In genomic region chr12:132588319-132588718, GRCh38 we compare ENCODE assay signal across 24 cellular contexts. TPM values are rescaled to one million over a fixed set of nuclear protein-coding genes. Genes with fewer than 3 reads are reported as not detected.
A peak's percentile ranks its signal among the peaks of the same experiment; 100 is the strongest.
DNase-seq lines count a peak whose midpoint lies in the region; ATAC-seq and TF ChIP-seq lines count a peak whose summit lies in the region.
"Had no signal": no experiment of that assay in that cellular context is flagged by ENCODE, and none has a peak within 500 bp of the region (broad histone marks: within the 10 kb centered on the region; RNA-seq: fewer than 3 reads in every experiment).

No MANE protein-coding gene starts in this region.

- H3K79me2 ChIP-seq in HCT116 (ENCODE audit: insufficient read depth, low read length) (no peaks in the 10 kb centered on the region), MM.1S (ENCODE audit: low read length) (no peaks in the 10 kb centered on the region)

- no peaks in the 10 kb centered on the region for H3K4me1 Mint-ChIP-seq in activated CD4-positive, alpha-beta T cell treated with anti-CD3 and anti-CD28 coated beads for 36 hours
- H3K4me1 Mint-ChIP-seq in activated CD4-positive, alpha-beta T cell treated with anti-CD3 and anti-CD28 coated beads, Interleukin-2, amount 10 ng/mL, durations not matched to agents 24 days and 14 days: no peaks in the 10 kb centered on the region
- H3K4me1 Mint-ChIP-seq: CD4-positive, alpha-beta memory T cell had no signal

- no peaks in the 10 kb centered on the region; the same call in 1 of the 2 replicates for H4K20me1 ChIP-seq in HCT116 (ENCODE audit: insufficient read depth)
- no peaks in the 10 kb centered on the region for H4K20me1 ChIP-seq in MM.1S (ENCODE audit: insufficient read depth, low read length)

- H3K27me3 ChIP-seq in HCT116 (ENCODE audit: insufficient read depth, low read length) (no peaks in the 10 kb centered on the region), MM.1S (replicated peaks; ENCODE audit: insufficient read depth, low read length) (no peaks in the 10 kb centered on the region; the same call in 1 of the 2 replicates)

- TF ChIP-seq POLR2A in HCT116 (IDR thresholded peaks at IDR 0.05; ENCODE audit: borderline replicate concordance, extremely low read depth, insufficient read depth, insufficient read length): no peak

- no peak for DNase-seq in activated CD4-positive, alpha-beta T cell treated with anti-CD3 and anti-CD28 coated beads for 36 hours
- no peak for DNase-seq in activated CD4-positive, alpha-beta T cell treated with anti-CD3 and anti-CD28 coated beads, Interleukin-2, amount 10 ng/mL, durations not matched to agents 24 days and 14 days
- no peak for DNase-seq in HCT116 (ENCODE audit: low read depth, low spot score)
- no peak for DNase-seq in left lobe of liver (ENCODE audit: low spot score)
- DNase-seq in mucosa of descending colon: no peak
- DNase-seq in globus pallidus (ENCODE audit: low spot score): no peak
- DNase-seq in MM.1S: no peak
- DNase-seq: 8988T; ACHN; C1 segment of cervical spinal cord; Calu3; CD4-positive, alpha-beta memory T cell; COR-L47; DMS53; DMS79 treated with DMSO at 0.1 percent for 48 hours; GF-D8; H9; HFFc6 had no signal

- peak; percentile 19 for ATAC-seq in activated CD4-positive, alpha-beta T cell treated with anti-CD3 and anti-CD28 coated beads for 36 hours
- ATAC-seq in HCT116: 0 out of 2 replicates have a peak, but pooled peaks have one; percentile 18
- peak; percentile 69 for ATAC-seq in left lobe of liver
- ATAC-seq in mucosa of descending colon: peak; percentile 60
- ATAC-seq: GM23338 had no signal

- no peak for TF ChIP-seq RAD21 in HCT116 (IDR thresholded peaks at IDR 0.05; ENCODE audit: low read depth)

- H3K9me2 ChIP-seq in HCT116 (ENCODE audit: insufficient read depth): no peaks in the 10 kb centered on the region
- no peaks in the 10 kb centered on the region for H3K9me2 ChIP-seq in MM.1S (replicated peaks; ENCODE audit: insufficient read depth, low read length)

- POLR2A ChIA-PET in activated CD4-positive, alpha-beta T cell treated with anti-CD3 and anti-CD28 coated beads for 36 hours (lab: Charles Lee): no interaction called here
- POLR2A ChIA-PET in HCT116 (lab: Charles Lee): no interaction called here

- no peak overlapping the region for H3K27ac ChIP-seq in HCT116 (ENCODE audit: low read depth, low read length)
- H3K27ac ChIP-seq in MM.1S (ENCODE audit: low read length): no peak overlapping the region
- H3K27ac ChIP-seq: A549 had no signal

- no peaks in the 10 kb centered on the region for H3F3A ChIP-seq in MM.1S (ENCODE audit: insufficient read depth, low read length)

- H3K4me2 ChIP-seq in HCT116 (ENCODE audit: low read length) (no peak overlapping the region), MM.1S (ENCODE audit: low read depth, low read length) (no peak overlapping the region)
- H3K4me2 ChIP-seq: A549, GM23338 had no signal

- no TSS peak for BruUV-seq in HCT116 (replicated peaks; lab: Mats Ljungman, UMichigan)

- peaks cover 4% of the 10 kb centered on the region for H3K36me3 Mint-ChIP-seq in activated CD4-positive, alpha-beta T cell treated with anti-CD3 and anti-CD28 coated beads for 36 hours (ENCODE audit: low read depth)
- peaks cover 2% of the 10 kb centered on the region for H3K36me3 Mint-ChIP-seq in activated CD4-positive, alpha-beta T cell treated with anti-CD3 and anti-CD28 coated beads, Interleukin-2, amount 10 ng/mL, durations not matched to agents 24 days and 14 days (ENCODE audit: low read depth)

- no peaks in the 10 kb centered on the region for H3K9me3 ChIP-seq in HCT116 (ENCODE audit: control insufficient read depth in 1 of 2, insufficient read depth in 1 of 2, low read depth in 1 of 2, low read length in 2 of 2)
- H3K9me3 ChIP-seq in mucosa of descending colon: no peaks in the 10 kb centered on the region
- no peaks in the 10 kb centered on the region for H3K9me3 ChIP-seq in MM.1S (replicated peaks; ENCODE audit: insufficient read depth, low read length)
- H3K9me3 ChIP-seq: A549 had no signal

- no peaks in the 10 kb centered on the region for H3K27me3 Mint-ChIP-seq in activated CD4-positive, alpha-beta T cell treated with anti-CD3 and anti-CD28 coated beads for 36 hours
- H3K27me3 Mint-ChIP-seq in activated CD4-positive, alpha-beta T cell treated with anti-CD3 and anti-CD28 coated beads, Interleukin-2, amount 10 ng/mL, durations not matched to agents 24 days and 14 days: no peaks in the 10 kb centered on the region
- H3K27me3 Mint-ChIP-seq: CD4-positive, alpha-beta memory T cell had no signal

- intact Hi-C loops in activated CD4-positive, alpha-beta T cell treated with anti-CD3 and anti-CD28 coated beads for 36 hours (cut with DNase I, micrococcal nuclease): no loop called here
- intact Hi-C loops in activated CD4-positive, alpha-beta T cell treated with anti-CD3 and anti-CD28 coated beads, Interleukin-2, amount 10 ng/mL, durations not matched to agents 24 days and 14 days (cut with micrococcal nuclease): no loop called here
- intact Hi-C loops in HCT116 (cut with micrococcal nuclease) (no loop called here), mucosa of descending colon (cut with DNase I, micrococcal nuclease) (no loop called here)

- RAD21 ChIA-PET in HCT116 (lab: Charles Lee; ENCODE audit: low non-redundant PET in 1 of 2, low total read pairs in 2 of 2, uncharacterized antibody in 2 of 2, unreplicated experiment in 2 of 2): no interaction called here

- H3K4me3 Mint-ChIP-seq in activated CD4-positive, alpha-beta T cell treated with anti-CD3 and anti-CD28 coated beads for 36 hours: no peak overlapping the region
- no peak overlapping the region for H3K4me3 Mint-ChIP-seq in activated CD4-positive, alpha-beta T cell treated with anti-CD3 and anti-CD28 coated beads, Interleukin-2, amount 10 ng/mL, durations not matched to agents 24 days and 14 days
- H3K4me3 Mint-ChIP-seq: CD4-positive, alpha-beta memory T cell; GM23338; H9; HFFc6 had no signal

- H2AFZ ChIP-seq in HCT116 (ENCODE audit: low read depth, low read length, poor library complexity, severe bottlenecking): no peak overlapping the region
- no peak overlapping the region for H2AFZ ChIP-seq in MM.1S (ENCODE audit: low read length)
- H2AFZ ChIP-seq: GM23338 had no signal

- no peaks in the 10 kb centered on the region for H3K9me3 Mint-ChIP-seq in activated CD4-positive, alpha-beta T cell treated with anti-CD3 and anti-CD28 coated beads for 36 hours (ENCODE audit: low read depth)
- no peaks in the 10 kb centered on the region for H3K9me3 Mint-ChIP-seq in activated CD4-positive, alpha-beta T cell treated with anti-CD3 and anti-CD28 coated beads, Interleukin-2, amount 10 ng/mL, durations not matched to agents 24 days and 14 days
- H3K9me3 Mint-ChIP-seq: HFFc6 had no signal

- H3K4me1 ChIP-seq in HCT116 (ENCODE audit: control insufficient read depth in 1 of 2, insufficient read depth in 2 of 2, low read length in 2 of 2) (peaks cover 0 to under 1% of the 10 kb centered on the region in 2 experiments; a peak in 1 of 4 replicates), mucosa of descending colon (ENCODE audit: low read depth) (no peaks in the 10 kb centered on the region), MM.1S (ENCODE audit: low read length) (no peaks in the 10 kb centered on the region)
- H3K4me1 ChIP-seq: A549 had no signal

- no peak overlapping the region for H3K27ac Mint-ChIP-seq in activated CD4-positive, alpha-beta T cell treated with anti-CD3 and anti-CD28 coated beads for 36 hours
- no peak overlapping the region for H3K27ac Mint-ChIP-seq in activated CD4-positive, alpha-beta T cell treated with anti-CD3 and anti-CD28 coated beads, Interleukin-2, amount 10 ng/mL, durations not matched to agents 24 days and 14 days
- H3K27ac Mint-ChIP-seq: GM23338, H9, HFFc6 had no signal

- no peak overlapping the region for H3K9ac ChIP-seq in HCT116 (ENCODE audit: low read length)
- no peak overlapping the region for H3K9ac ChIP-seq in MM.1S (ENCODE audit: low read length)

- TF ChIP-seq CTCF in HCT116 (IDR thresholded peaks at IDR 0.05 in 2 of 3, conservative IDR thresholded peaks at IDR 0.05 in 1 of 3; ENCODE audit: borderline replicate concordance in 1 of 3, insufficient read depth in 1 of 3, low read depth in 2 of 3, low read length in 2 of 3) (no peak), mucosa of descending colon (IDR thresholded peaks at IDR 0.05) (no peak), MM.1S (IDR thresholded peaks at IDR 0.05; ENCODE audit: low read length) (no peak)

- no peak overlapping the region for H3K4me3 ChIP-seq in HCT116 (replicated peaks in 1 of 2; ENCODE audit: low read depth in 1 of 2, low read length in 2 of 2)
- H3K4me3 ChIP-seq in mucosa of descending colon: no peak overlapping the region
- no peak overlapping the region for H3K4me3 ChIP-seq in MM.1S (ENCODE audit: low read length)
- H3K4me3 ChIP-seq: A549, GM23338 had no signal

- CTCF ChIA-PET in activated CD4-positive, alpha-beta T cell treated with anti-CD3 and anti-CD28 coated beads for 36 hours (lab: Charles Lee): interaction anchor here (1.1 kb wide), 1 partner anchor 27 kb away, joined by 3 read pairs; no protein-coding TSS in a partner anchor
- CTCF ChIA-PET in HCT116 (lab: Charles Lee): no interaction called here

- H3K36me3 ChIP-seq in HCT116 (ENCODE audit: control insufficient read depth in 1 of 2, insufficient read depth in 2 of 2, low read length in 2 of 2) (no peaks in the 10 kb centered on the region), mucosa of descending colon (ENCODE audit: low read depth) (no peaks in the 10 kb centered on the region), MM.1S (replicated peaks; ENCODE audit: insufficient read depth, low read length) (no peaks in the 10 kb centered on the region)

TF ChIP-seq in HCT116, 20 proteins besides CTCF, POLR2A, EP300 and RAD21 (continues in another document):
- TF ChIP-seq ZNF274 (IDR thresholded peaks at IDR 0.05; ENCODE audit: low read depth, low read length) (no peak), EZH2phosphoT487 (IDR thresholded peaks at IDR 0.05; ENCODE audit: borderline replicate concordance) (no peak), SIN3A (IDR thresholded peaks at IDR 0.05; ENCODE audit: low read depth) (no peak), SP1 (IDR thresholded peaks at IDR 0.05; ENCODE audit: low read depth) (no peak), EGR1 (IDR thresholded peaks at IDR 0.05; ENCODE audit: low read depth) (no peak)

RNA-seq across cellular contexts. Expression of gene LRCOL1, which starts 22.1 kb away (rescaled TPM):
- total RNA-seq in activated CD4-positive, alpha-beta T cell treated with anti-CD3 and anti-CD28 coated beads for 36 hours: not detected
- total RNA-seq in activated CD4-positive, alpha-beta T cell treated with anti-CD3 and anti-CD28 coated beads, Interleukin-2, amount 10 ng/mL, durations not matched to agents 24 days and 14 days: not detected in 2 replicates
- total RNA-seq in HCT116 (2021; ENCODE audit: unreplicated experiment) (not detected), left lobe of liver (9.2 TPM), mucosa of descending colon (not detected)
- polyA plus RNA-seq in HCT116 (2012): not detected in 2 replicates
- total RNA-seq: Calu3; CD4-positive, alpha-beta memory T cell; Daoy; G401; H4; H9 had no signal
- polyA plus RNA-seq: A549; CD4-positive, alpha-beta memory T cell; GM23338 had no signal

RNA-seq across cellular contexts. Expression of gene P2RX2, which starts 30.3 kb away (rescaled TPM):
- total RNA-seq in activated CD4-positive, alpha-beta T cell treated with anti-CD3 and anti-CD28 coated beads for 36 hours: not detected
- not detected in 2 replicates for total RNA-seq in activated CD4-positive, alpha-beta T cell treated with anti-CD3 and anti-CD28 coated beads, Interleukin-2, amount 10 ng/mL, durations not matched to agents 24 days and 14 days
- total RNA-seq in HCT116 (2021; ENCODE audit: unreplicated experiment) (not detected), left lobe of liver (not detected), mucosa of descending colon (1 to 10 TPM in 1 of 3 donors, under 1 TPM in 2; 0.19 to 1.4 (median 0.32) TPM)
- 0.10 TPM in 1 of 2 replicates, not detected in the other for polyA plus RNA-seq in HCT116 (2012)
- total RNA-seq: Calu3; CD4-positive, alpha-beta memory T cell; Daoy; H4; HFFc6 had no signal
- polyA plus RNA-seq: A549; BJ; CD4-positive, alpha-beta memory T cell had no signal

Comparison
In these comparisons a context has a peak if more than half of its experiments do, and no peak if none do; other contexts are left out.
1. ATAC-seq: peak in every context shown above with its lines; median percentile 69 in left lobe of liver; 60 in mucosa of descending colon; 19 in activated CD4-positive, alpha-beta T cell treated with anti-CD3 and anti-CD28 coated beads for 36 hours; 18 in HCT116.